13 cellular contexts compared by ENCODE assay signal in genomic region chr9:19976226-19976625, GRCh38.
DNase-seq lines count a peak whose midpoint lies in the region; ATAC-seq and TF ChIP-seq lines count a peak whose summit lies in the region.
"Had no signal": no experiment of that assay in that cellular context is flagged by ENCODE, and none has a peak within 500 bp of the region (broad histone marks: within the 10 kb centered on the region; RNA-seq: fewer than 3 reads in every experiment).

No MANE protein-coding gene starts in this region.

- H3K9ac ChIP-seq in endodermal cell (ENCODE audit: extremely low read depth, low read length, poor library complexity, severe bottlenecking) = no peak overlapping the region

- no peak for TF ChIP-seq CTCF in endodermal cell (conservative IDR thresholded peaks at IDR 0.05)

- no peaks in the 10 kb centered on the region for H3K4me1 Mint-ChIP-seq in endodermal cell

- H3K9me3 ChIP-seq in endodermal cell (ENCODE audit: control insufficient read depth, low read length) = no peaks in the 10 kb centered on the region
- H3K9me3 ChIP-seq: transverse colon had no signal

- no peaks in the 10 kb centered on the region for H3K4me1 ChIP-seq in endodermal cell (ENCODE audit: control insufficient read depth, insufficient read depth, low read length)
- H3K4me1 ChIP-seq: transverse colon had no signal

- H3K27me3 Mint-ChIP-seq in endodermal cell (ENCODE audit: insufficient read depth) = no peaks in the 10 kb centered on the region

- no peaks in the 10 kb centered on the region for H3K9me3 Mint-ChIP-seq in endodermal cell

- no peak overlapping the region for H3K4me3 Mint-ChIP-seq in endodermal cell

- no peaks in the 10 kb centered on the region for H3K36me3 Mint-ChIP-seq in endodermal cell (ENCODE audit: low read depth)

- DNase-seq in activated T-cell treated with anti-CD3 and anti-CD28 coated beads, Interleukin-2, amount 50 U/mL, for 1 hour = peak; percentile 17
- DNase-seq in renal cortical epithelial cell (ENCODE audit: low read depth) = peak; percentile 72
- no peak for DNase-seq in GM19238 (ENCODE audit: insufficient read length, low spot score)
- DNase-seq in NCI-H2107 (lab: John Stamatoyannopoulos, UW) = no peak
- DNase-seq in endodermal cell = no peak
- DNase-seq: amniotic stem cell, DMS153, NCI-H187 treated with DMSO at 0.1 percent for 48 hours, transverse colon had no signal

- ATAC-seq in GM18502 (IDR thresholded peaks at IDR 0.05; ENCODE audit: poor library complexity, unreplicated experiment) (peak; percentile 76), HG03342 (IDR thresholded peaks at IDR 0.05; ENCODE audit: unreplicated experiment) (peak; percentile 53), GM21717 (IDR thresholded peaks at IDR 0.05; ENCODE audit: unreplicated experiment) (no peak)

- no peak overlapping the region for H3K27ac Mint-ChIP-seq in endodermal cell

- H3K27me3 ChIP-seq in endodermal cell (ENCODE audit: control insufficient read depth, insufficient read depth, low read length, poor library complexity, severe bottlenecking) = no peaks in the 10 kb centered on the region
- H3K27me3 ChIP-seq: transverse colon had no signal

- no peak overlapping the region for H3K27ac ChIP-seq in endodermal cell (ENCODE audit: low read depth, low read length)
- H3K27ac ChIP-seq: SK-N-MC, transverse colon had no signal

- H3K36me3 ChIP-seq in endodermal cell (ENCODE audit: control insufficient read depth, insufficient read depth, low read length) = no peaks in the 10 kb centered on the region
- H3K36me3 ChIP-seq: transverse colon had no signal

- H3K4me3 ChIP-seq in endodermal cell (ENCODE audit: low read length) = no peak overlapping the region
- H3K4me3 ChIP-seq: SK-N-MC, transverse colon had no signal

Comparison
In these comparisons a context has a peak if more than half of its experiments do, and no peak if none do; other contexts are left out.
1. DNase-seq: peak in activated T-cell treated with anti-CD3 and anti-CD28 coated beads, Interleukin-2, amount 50 U/mL, for 1 hour (single experiment) and renal cortical epithelial cell (single experiment); none in GM19238 (single experiment), NCI-H2107 (single experiment) and endodermal cell (single experiment).